ENCODE assay signal across 24 cellular contexts in the genomic region with DNA sequence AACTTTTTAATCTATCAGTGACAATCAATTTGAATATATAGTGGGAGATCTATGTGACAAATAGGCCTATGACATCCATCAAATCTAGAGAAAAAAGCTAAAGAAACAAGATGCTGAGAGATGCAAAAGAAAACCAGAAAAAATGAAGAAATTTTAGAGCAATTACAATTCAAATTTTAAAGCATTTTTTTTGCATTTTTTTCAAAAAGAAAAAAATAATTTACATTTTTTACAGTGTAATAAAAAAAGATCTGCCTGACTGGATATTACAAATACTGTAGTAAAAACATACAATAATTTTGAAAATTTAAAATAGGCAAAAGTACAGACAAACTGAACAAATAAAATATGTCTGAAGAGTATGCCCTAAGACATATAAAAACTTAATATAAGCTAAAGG. TPM values are rescaled to one million over a fixed set of nuclear protein-coding genes. Genes with fewer than 3 reads are reported as not detected.
"Had no signal": no experiment of that assay in that cellular context is flagged by ENCODE, and none has a peak within 500 bp of the region (broad histone marks: within the 10 kb centered on the region; RNA-seq: fewer than 3 reads in every experiment).

No MANE protein-coding gene starts in this region.

- H3K4me2 ChIP-seq: SK-N-SH had no signal

- DNase-seq: KBM-7, MV-4-11, NCI-H1048, NCI-H1436 treated with DMSO at 0.1 percent for 48 hours, NCI-H1694, NCI-H187 treated with DMSO at 0.1 percent for 48 hours, NCI-H2029 treated with DMSO at 0.1 percent for 48 hours, NCI-H345, NCI-H446 treated with DMSO at 0.1 percent for 48 hours, NCI-H510A treated with DMSO at 0.1 percent for 48 hours, NCI-H526 treated with DMSO at 0.1 percent for 48 hours, NCI-H748 treated with DMSO at 0.1 percent for 48 hours, SHP77, SW 1271 had no signal

- H3K9me3 ChIP-seq: SK-N-SH had no signal

- ATAC-seq: Panc1 had no signal

- FAIRE-seq: HTR-8/SVneo had no signal

- H3K27ac ChIP-seq: HL-60, RWPE1 had no signal

- H3K9me3 Mint-ChIP-seq: IgD-negative memory B cell had no signal

- H3K27ac Mint-ChIP-seq: IgD-negative memory B cell had no signal

- H3K4me3 Mint-ChIP-seq: IgD-negative memory B cell had no signal

- H3K36me3 Mint-ChIP-seq: IgD-negative memory B cell had no signal

- H3K9ac ChIP-seq: SK-N-SH had no signal

- H3K9me2 ChIP-seq: SK-N-SH had no signal

RNA-seq across cellular contexts. Expression of a gene that starts 14.4 kb away (rescaled TPM):
- total RNA-seq: MCF 10A, OCI-LY7, PC-3, SK-MEL-5 had no signal
- polyA plus RNA-seq: IgD-negative memory B cell had no signal
